ENCODE assay signal across 9 cellular contexts in genomic region chr16:57627184-57627871, GRCh38. TPM values are rescaled to one million over a fixed set of nuclear protein-coding genes. Genes with fewer than 3 reads are reported as not detected.
A peak's percentile ranks its signal among the peaks of the same experiment; 100 is the strongest.
DNase-seq lines count a peak whose midpoint lies in the region; ATAC-seq and TF ChIP-seq lines count a peak whose summit lies in the region.
"Had no signal": no experiment of that assay in that cellular context is flagged by ENCODE, and none has a peak within 500 bp of the region (broad histone marks: within the 10 kb centered on the region; RNA-seq: fewer than 3 reads in every experiment).

No MANE protein-coding gene starts in this region.

- H2BK15ac ChIP-seq in mesendoderm (replicated peaks; ENCODE audit: low read depth) = no peak overlapping the region

- H3K9ac ChIP-seq in mesendoderm (ENCODE audit: low read length) = no peak overlapping the region

- H3K9me3 Mint-ChIP-seq in T-cell = no peaks in the 10 kb centered on the region

- peaks cover 9% of the 10 kb centered on the region for H3K4me1 ChIP-seq in mesendoderm (ENCODE audit: control insufficient read depth, low read depth, low read length)

- DNase-seq in AG09319 (ENCODE audit: extremely low read depth, low read depth) (no peak), NCI-H226 (peak; percentile 95), dermis blood vessel endothelial cell (peak; percentile 83), mesendoderm (peak; percentile 91), T-cell (no peak), NOMO-1 (lab: John Stamatoyannopoulos, UW; ENCODE audit: unreplicated experiment in 2 of 2) (no peak), NCI-H187 (lab: John Stamatoyannopoulos, UW) (no peak)
- DNase-seq: naive B cell had no signal

- H2BK5ac ChIP-seq in mesendoderm (ENCODE audit: low read length) = no peak overlapping the region

- peaks cover 20 to 29% of the 10 kb centered on the region in 2 donors for H3K27me3 Mint-ChIP-seq in T-cell

- H3K79me1 ChIP-seq in mesendoderm (ENCODE audit: low read length) = no peaks in the 10 kb centered on the region

- H3K4ac ChIP-seq in mesendoderm (ENCODE audit: low read depth, low read length) = no peak overlapping the region

- peak overlapping the region; percentile 37 for H3K56ac ChIP-seq in mesendoderm (ENCODE audit: low read length)

- no peak overlapping the region for H3K23ac ChIP-seq in mesendoderm (ENCODE audit: low read length)

- no peaks in the 10 kb centered on the region for H3K36me3 Mint-ChIP-seq in T-cell

- H3K4me3 ChIP-seq in mesendoderm (ENCODE audit: low read length) = no peak overlapping the region

- no peak overlapping the region for H3K4me3 Mint-ChIP-seq in T-cell
- H3K4me3 Mint-ChIP-seq: naive B cell had no signal

- no peak overlapping the region for H3K27ac ChIP-seq in mesendoderm (ENCODE audit: low read depth, low read length)

- H2AK5ac ChIP-seq in mesendoderm (ENCODE audit: low read length) = no peak overlapping the region

- H2BK120ac ChIP-seq in mesendoderm (ENCODE audit: low read depth, low read length) = no peak overlapping the region

- POLR2A ChIA-PET in T-cell (lab: Charles Lee) = no interaction called here

- no peak overlapping the region for H3K18ac ChIP-seq in mesendoderm (ENCODE audit: low read length)

- WGBS in mesendoderm (ENCODE audit: extremely low coverage, insufficient coverage, low lambda C conversion rate) = no CpG with 5 or more reads among the region's 15 CpGs

- TF ChIP-seq CTCF in AG09319 (IDR thresholded peaks at IDR 0.05; ENCODE audit: low read depth, low read length) = peak; percentile 33

- no peak overlapping the region for H4K8ac ChIP-seq in mesendoderm (ENCODE audit: low read depth, low read length)

- H3K36me3 ChIP-seq in mesendoderm (ENCODE audit: control insufficient read depth, insufficient read depth, low read length) = no peaks in the 10 kb centered on the region

- H3K27me3 ChIP-seq in mesendoderm (ENCODE audit: insufficient read depth, low read length, poor library complexity) = no peaks in the 10 kb centered on the region

- ATAC-seq in GM21381 (IDR thresholded peaks at IDR 0.05; ENCODE audit: unreplicated experiment) = no peak
- no peak for ATAC-seq in T-cell (replicated peaks in 1 of 4)

- no peak overlapping the region for H3K27ac Mint-ChIP-seq in T-cell
- H3K27ac Mint-ChIP-seq: naive B cell had no signal

- CTCF ChIA-PET in T-cell (lab: Charles Lee) = interaction anchor here in 1 of 2 donors (0.5 kb wide), 1 partner anchor 23 kb away, joined by 4 read pairs; no protein-coding TSS in a partner anchor

- H3K79me2 ChIP-seq in mesendoderm (ENCODE audit: control insufficient read depth, insufficient read depth, low read length) = no peaks in the 10 kb centered on the region

- H4K5ac ChIP-seq in mesendoderm (ENCODE audit: low read length) = no peak overlapping the region

- H3K4me2 ChIP-seq in mesendoderm (ENCODE audit: low read length) = peak overlapping the region; percentile 43

- peaks cover 11 to 24% (median 13%) of the 10 kb centered on the region in 3 donors for H3K4me1 Mint-ChIP-seq in T-cell

RNA-seq across cellular contexts. Expression of gene ADGRG1, which starts 1.1 kb away (rescaled TPM):
- total RNA-seq in dermis blood vessel endothelial cell (21.8 and 35.4 TPM in 2 replicates), T-cell (10 to 100 TPM in 4 of 5 donors, 1 to 10 TPM in 1; 7.8 to 91.7 (median 11.7) TPM)
- 1.3 TPM for polyA plus RNA-seq in mesendoderm (2013, experiment 1 of 2)
- 1.1 TPM for polyA plus RNA-seq in mesendoderm (2013, experiment 2 of 2)

RNA-seq across cellular contexts. Expression of gene ADGRG3, which starts 40.8 kb away (rescaled TPM):
- total RNA-seq in dermis blood vessel endothelial cell = 2.7 and 4.6 TPM in 2 replicates
- 0.06 TPM for polyA plus RNA-seq in mesendoderm (2013, experiment 1 of 2)
- 0.10 TPM for polyA plus RNA-seq in mesendoderm (2013, experiment 2 of 2)
- total RNA-seq in T-cell = 1 to 10 TPM in 1 of 5 donors, under 1 TPM in 3, not detected in 1; 0.16 to 1.8 (median 0.40) TPM

Comparison
In these comparisons a context has a peak if more than half of its experiments do, and no peak if none do; other contexts are left out.
1. DNase-seq: peak in NCI-H226 (single experiment), dermis blood vessel endothelial cell (single experiment) and mesendoderm (single experiment); none in AG09319 (single experiment), T-cell (0 of 34), NOMO-1 (0 of 2) and NCI-H187 (0 of 2).